Comparison of ENCODE assay signal across 8 cellular contexts in genomic region chr2:113818382-113818951, GRCh38.
DNase-seq lines count a peak whose midpoint lies in the region; ATAC-seq, FAIRE-seq and TF ChIP-seq lines count a peak whose summit lies in the region.

No MANE protein-coding gene starts in this region.

- intact Hi-C loops in left colon (cut with DNase I, micrococcal nuclease): no loop called here

- peak; percentile 44 for FAIRE-seq in HTR-8/SVneo (lab: Jason Lieb, UNC)

- peak; percentile 80 for ATAC-seq in left colon
- ATAC-seq in HG03354 (IDR thresholded peaks at IDR 0.05; ENCODE audit: poor library complexity, severe bottlenecking, unreplicated experiment): no peak
- no peak for ATAC-seq in HG03139 (IDR thresholded peaks at IDR 0.05; ENCODE audit: unreplicated experiment)
- ATAC-seq in natural killer cell treated with Interleukin-12 subunit alpha and Interleukin-12 subunit beta and Interleukin-15 and Interleukin-18, amount 100 ng/mL, for 72 hours: no peak

- peaks cover 7% of the 10 kb centered on the region for H3K4me1 Mint-ChIP-seq in type B pancreatic cell (ENCODE audit: unreplicated experiment)
- H3K4me1 Mint-ChIP-seq in natural killer cell treated with Interleukin-12 subunit alpha and Interleukin-12 subunit beta and Interleukin-15 and Interleukin-18, amount 100 ng/mL, for 72 hours (ENCODE audit: low read depth in 2 of 2): no peaks in the 10 kb centered on the region

- H3K27me3 Mint-ChIP-seq in type B pancreatic cell: no peaks in the 10 kb centered on the region
- peaks cover 0 to 3% of the 10 kb centered on the region in 2 donors for H3K27me3 Mint-ChIP-seq in natural killer cell treated with Interleukin-12 subunit alpha and Interleukin-12 subunit beta and Interleukin-15 and Interleukin-18, amount 100 ng/mL, for 72 hours

- peak overlapping the region; percentile 41 for H3K4me3 Mint-ChIP-seq in type B pancreatic cell
- no peak overlapping the region for H3K4me3 Mint-ChIP-seq in natural killer cell treated with Interleukin-12 subunit alpha and Interleukin-12 subunit beta and Interleukin-15 and Interleukin-18, amount 100 ng/mL, for 72 hours

- H3K27ac Mint-ChIP-seq in type B pancreatic cell: peak overlapping the region; percentile 32
- no peak overlapping the region for H3K27ac Mint-ChIP-seq in natural killer cell treated with Interleukin-12 subunit alpha and Interleukin-12 subunit beta and Interleukin-15 and Interleukin-18, amount 100 ng/mL, for 72 hours

- TF ChIP-seq CTCF in type B pancreatic cell (conservative IDR thresholded peaks at IDR 0.05): no peak

- H3K36me3 Mint-ChIP-seq in type B pancreatic cell: no peaks in the 10 kb centered on the region
- H3K36me3 Mint-ChIP-seq in natural killer cell treated with Interleukin-12 subunit alpha and Interleukin-12 subunit beta and Interleukin-15 and Interleukin-18, amount 100 ng/mL, for 72 hours: no peaks in the 10 kb centered on the region

- DNase-seq in HTR-8/SVneo (ENCODE audit: insufficient read length, low spot score) (peak; percentile 91), brain pericyte (ENCODE audit: low read depth, low spot score) (peak; percentile 32), left colon (peak; percentile 23 to 52), type B pancreatic cell (ENCODE audit: extremely low spot score, unreplicated experiment) (no peak), NCI-H774 (lab: John Stamatoyannopoulos, UW) (no peak)
- DNase-seq in natural killer cell treated with Interleukin-12 subunit alpha and Interleukin-12 subunit beta and Interleukin-15 and Interleukin-18, amount 100 ng/mL, for 72 hours (ENCODE audit: low spot score): no peak

- no peaks in the 10 kb centered on the region for H3K9me3 Mint-ChIP-seq in type B pancreatic cell
- no peaks in the 10 kb centered on the region for H3K9me3 Mint-ChIP-seq in natural killer cell treated with Interleukin-12 subunit alpha and Interleukin-12 subunit beta and Interleukin-15 and Interleukin-18, amount 100 ng/mL, for 72 hours

Comparison
In these comparisons a context has a peak if more than half of its experiments do, and no peak if none do; other contexts are left out.
1. DNase-seq: peak in HTR-8/SVneo (single experiment), brain pericyte (single experiment) and left colon (2 of 2); none in type B pancreatic cell (single experiment), NCI-H774 (single experiment) and natural killer cell treated with Interleukin-12 subunit alpha and Interleukin-12 subunit beta and Interleukin-15 and Interleukin-18, amount 100 ng/mL, for 72 hours (single experiment).